ENCODE assay signal across 8 cellular contexts in genomic region chr12:87995581-87996178, GRCh38. TPM values are rescaled to one million over a fixed set of nuclear protein-coding genes. Genes with fewer than 3 reads are reported as not detected.
DNase-seq lines count a peak whose midpoint lies in the region; ATAC-seq, FAIRE-seq and TF ChIP-seq lines count a peak whose summit lies in the region.

No MANE protein-coding gene starts in this region.

- CTCF ChIA-PET in mammary epithelial cell (lab: Charles Lee; ENCODE audit: low non-redundant PET) = no interaction called here

- DNase-seq in AG09319 (ENCODE audit: extremely low read depth, low read depth) (peak; percentile 24), NCI-H187 (lab: John Stamatoyannopoulos, UW) (peak; percentile 15 to 49), T-helper 17 cell (peak in 1 of 3 donors; percentile 4), mammary epithelial cell (peak; percentile 53), keratinocyte (ENCODE audit: low read depth, low spot score) (peak; percentile 9)
- peak; percentile 14 to 23 for DNase-seq in stimulated activated CD4-positive, alpha-beta T cell treated with anti-CD3 and anti-CD28 coated beads, Interleukin-2, amount 100 ng/mL, for 48 hours

- peaks cover 3% of the 10 kb centered on the region for H3K4me1 Mint-ChIP-seq in T-helper 17 cell

- H3K9me3 ChIP-seq in T-helper 17 cell (ENCODE audit: control insufficient read depth, low read length, poor library complexity, severe bottlenecking) (no peaks in the 10 kb centered on the region), mammary epithelial cell (replicated peaks; ENCODE audit: insufficient read depth, low read length) (no peaks in the 10 kb centered on the region), keratinocyte (ENCODE audit: control insufficient read depth, low read depth, low read length) (no peaks in the 10 kb centered on the region)

- H3K4me3 Mint-ChIP-seq in T-helper 17 cell = no peak overlapping the region

- dilution Hi-C loops in mammary epithelial cell (cut with HindIII; ENCODE audit: low sequenced_read_pairs) (no loop called here), keratinocyte (cut with MboI; ENCODE audit: extremely low pct_ligation_motif_present, low sequenced_read_pairs) (no loop called here)

- TF ChIP-seq CTCF in AG09319 (IDR thresholded peaks at IDR 0.05; ENCODE audit: low read depth, low read length) (peak; percentile 74), mammary epithelial cell (conservative IDR thresholded peaks at IDR 0.05 in 1 of 2, IDR thresholded peaks at IDR 0.05 in 1 of 2; ENCODE audit: extremely low read depth in 1 of 2, insufficient read depth in 1 of 2, low read depth in 1 of 2, low read length in 2 of 2) (peak; percentile 71 to 84), keratinocyte (optimal IDR thresholded peaks at IDR 0.05 in 1 of 3, IDR thresholded peaks at IDR 0.05 in 1 of 3, conservative IDR thresholded peaks at IDR 0.05 in 1 of 3; ENCODE audit: extremely low read depth in 1 of 3, insufficient read depth in 2 of 3, low read length in 3 of 3) (peak; percentile 68 to 86 (median 85))

- no peaks in the 10 kb centered on the region for H3K36me3 ChIP-seq in mammary epithelial cell (ENCODE audit: insufficient read depth, low read length)
- H3K36me3 ChIP-seq in keratinocyte (ENCODE audit: control insufficient read depth in 2 of 2, extremely low read depth in 1 of 2, insufficient read depth in 2 of 2, low read length in 2 of 2) = no peaks in the 10 kb centered on the region

- no peaks in the 10 kb centered on the region for H3K9me1 ChIP-seq in keratinocyte (ENCODE audit: control insufficient read depth, extremely low read depth, insufficient read depth, low read length)

- peak; percentile 87 for ATAC-seq in GM18519 (IDR thresholded peaks at IDR 0.05; ENCODE audit: low FRiP score, unreplicated experiment)
- peak; percentile 95 for ATAC-seq in HG03025 (IDR thresholded peaks at IDR 0.05; ENCODE audit: low FRiP score, unreplicated experiment)
- peak; percentile 64 for ATAC-seq in T-helper 17 cell

- intact Hi-C loops in mammary epithelial cell (cut with micrococcal nuclease) = loop anchor here (5.0 kb wide), 1 partner anchor 128 kb away; no protein-coding TSS in a partner anchor

- H3K27me3 ChIP-seq in mammary epithelial cell (ENCODE audit: insufficient read depth, low read length) (no peaks in the 10 kb centered on the region), keratinocyte (ENCODE audit: control insufficient read depth, extremely low read depth, insufficient read depth, low read length) (peaks cover 4% of the 10 kb centered on the region)

- H2AFZ ChIP-seq in mammary epithelial cell (ENCODE audit: low read depth, low read length) = no peak overlapping the region
- H2AFZ ChIP-seq in keratinocyte (ENCODE audit: control insufficient read depth, low read length) = no peak overlapping the region

- peaks cover 14% of the 10 kb centered on the region for H3K27me3 Mint-ChIP-seq in T-helper 17 cell

- no peaks in the 10 kb centered on the region for H3K79me2 ChIP-seq in mammary epithelial cell (ENCODE audit: insufficient read depth, low read length)
- H3K79me2 ChIP-seq in keratinocyte (ENCODE audit: control insufficient read depth, insufficient read depth, low read length) = no peaks in the 10 kb centered on the region

- H4K20me1 ChIP-seq in mammary epithelial cell (ENCODE audit: insufficient read depth, low read length) (no peaks in the 10 kb centered on the region), keratinocyte (ENCODE audit: control insufficient read depth, extremely low read depth, insufficient read depth, low read length) (no peaks in the 10 kb centered on the region)

- H3K36me3 Mint-ChIP-seq in T-helper 17 cell (ENCODE audit: low read depth) = no peaks in the 10 kb centered on the region

- H3K9ac ChIP-seq in mammary epithelial cell (ENCODE audit: insufficient read depth, low read length) (no peak overlapping the region), keratinocyte (ENCODE audit: control insufficient read depth, extremely low read depth, insufficient read depth, low read length) (no peak overlapping the region)

- BruUV-seq in mammary epithelial cell (replicated peaks; lab: Mats Ljungman, UMichigan) = no TSS peak

- H3K4me1 ChIP-seq in mammary epithelial cell (ENCODE audit: insufficient read depth, low read length) (no peaks in the 10 kb centered on the region), keratinocyte (ENCODE audit: control insufficient read depth, extremely low read depth, insufficient read depth, low read length) (no peaks in the 10 kb centered on the region)

- H3K27ac Mint-ChIP-seq in T-helper 17 cell = no peak overlapping the region

- peak; percentile 92 for FAIRE-seq in keratinocyte (lab: Jason Lieb, UNC)

- H3K4me2 ChIP-seq in mammary epithelial cell (ENCODE audit: insufficient read depth, low read depth, low read length) = no peak overlapping the region
- H3K4me2 ChIP-seq in keratinocyte (ENCODE audit: control insufficient read depth, extremely low read depth, insufficient read depth, low read depth, low read length) = no peak overlapping the region

- WGBS in mammary epithelial cell (ENCODE audit: low coverage, missing lambda C conversion rate) = 1% methylated on average over 8 of the region's 8 CpGs

- H3K4me3 ChIP-seq in mammary epithelial cell (replicated peaks in 1 of 3; ENCODE audit: insufficient read depth in 1 of 3, low read depth in 2 of 3, low read length in 3 of 3) (no peak overlapping the region), keratinocyte (ENCODE audit: control insufficient read depth in 2 of 3, extremely low read depth in 1 of 3, insufficient read depth in 2 of 3, low read depth in 1 of 3, low read length in 3 of 3) (no peak overlapping the region)

- H3K27ac ChIP-seq in mammary epithelial cell (ENCODE audit: insufficient read depth, low read depth, low read length) (no peak overlapping the region), keratinocyte (ENCODE audit: control insufficient read depth, insufficient read depth, low read length) (no peak overlapping the region)

- in situ Hi-C loops in mammary epithelial cell (cut with MboI; ENCODE audit: low sequenced_read_pairs in 2 of 2) = no loop called here

RNA-seq across cellular contexts. Expression of gene C12orf50, which starts 33.5 kb away (rescaled TPM):
- under 1 TPM in 1 of 2 donors, not detected in 1; 0.08 TPM for total RNA-seq in T-helper 17 cell
- under 1 TPM in 1 of 2 donors, not detected in 1; 0.09 TPM for total RNA-seq in mammary epithelial cell
- polyA plus RNA-seq in mammary epithelial cell = not detected
- not detected for polyA minus RNA-seq in mammary epithelial cell
- polyA plus RNA-seq in keratinocyte = not detected in 3 replicates
- polyA plus RNA-seq in keratinocyte (2011; ENCODE audit: low read depth) = not detected
- not detected in 2 replicates for polyA plus RNA-seq in keratinocyte (2011; cell fraction: cytosol; rRNA removed)
- polyA plus RNA-seq in keratinocyte (2011; cell fraction: nucleus; rRNA removed) = 0.10 and 0.36 TPM in 2 replicates
- not detected in 2 replicates for polyA plus RNA-seq in keratinocyte (2012; ENCODE audit: low replicate concordance)
- 0.22 TPM in 1 of 3 replicates, not detected in the others for polyA minus RNA-seq in keratinocyte
- polyA minus RNA-seq in keratinocyte (2011; cell fraction: cytosol; rRNA and poly(A)+ RNA removed) = not detected
- polyA minus RNA-seq in keratinocyte (2011; cell fraction: nucleus; rRNA and poly(A)+ RNA removed) = 1.0 TPM in 1 of 2 replicates, not detected in the other
